In genomic region chr4:3956165-3956867, GRCh38 we compare ENCODE assay signal across 8 cellular contexts.
A peak's percentile ranks its signal among the peaks of the same experiment; 100 is the strongest.
DNase-seq lines count a peak whose midpoint lies in the region; ATAC-seq and TF ChIP-seq lines count a peak whose summit lies in the region.
"Not testable (repeated sequence)": the region's sequence is repeated elsewhere in the genome, so short reads cannot be mapped to it uniquely, and the experiment has no call there.

No MANE protein-coding gene starts in this region.

- WGBS in hepatocyte (ENCODE audit: low lambda C conversion rate, missing lambda C conversion rate) = 5% methylated on average over 16 of the region's 38 CpGs
- 5 to 12% (median 6%) methylated on average over 23 to 38 of the region's 38 CpGs for WGBS in spleen, 5 donors

- H3K4me1 Mint-ChIP-seq in activated T-helper 17 cell treated with anti-CD3 and anti-CD28 coated beads, Interleukin-2, amount 50 U/mL, for 72 hours = not testable (repeated sequence)
- H3K4me1 Mint-ChIP-seq in naive thymus-derived CD8-positive, alpha-beta T cell = peaks cover 3 to 15% (median 8%) of the 10 kb centered on the region in 4 donors

- not testable (repeated sequence) for BruUV-seq in OCI-LY7 (replicated peaks; lab: Mats Ljungman, UMichigan)

- H3K9me3 Mint-ChIP-seq in activated T-helper 17 cell treated with anti-CD3 and anti-CD28 coated beads, Interleukin-2, amount 50 U/mL, for 72 hours; naive thymus-derived CD8-positive, alpha-beta T cell: not testable (repeated sequence)

- H3K27me3 Mint-ChIP-seq in activated T-helper 17 cell treated with anti-CD3 and anti-CD28 coated beads, Interleukin-2, amount 50 U/mL, for 72 hours; naive thymus-derived CD8-positive, alpha-beta T cell: not testable (repeated sequence)

- H2AFZ ChIP-seq in OCI-LY7 (ENCODE audit: low read length) (peak overlapping the region; percentile 11; the same call in 1 of the 2 replicates), hepatocyte (peak overlapping the region; percentile 46)

- H3K4me3 Mint-ChIP-seq in activated T-helper 17 cell treated with anti-CD3 and anti-CD28 coated beads, Interleukin-2, amount 50 U/mL, for 72 hours = peak overlapping the region; percentile 90
- peak overlapping the region; percentile 89 to 96 (median 93) for H3K4me3 Mint-ChIP-seq in naive thymus-derived CD8-positive, alpha-beta T cell

- ATAC-seq in activated T-helper 17 cell treated with anti-CD3 and anti-CD28 coated beads, Interleukin-2, amount 50 U/mL, for 72 hours (replicated peaks); naive thymus-derived CD8-positive, alpha-beta T cell: not testable (repeated sequence)

- H3K9ac ChIP-seq in colonic mucosa (ENCODE audit: low read depth in 2 of 2, low read length in 2 of 2) = peak overlapping the region; percentile 21 to 43

- intact Hi-C loops in OCI-LY7 (cut with micrococcal nuclease; ENCODE audit: unreplicated experiment) = loop anchor here (10.0 kb wide), 1 partner anchor 388 kb away; no protein-coding TSS in a partner anchor
- intact Hi-C loops in colonic mucosa (cut with DNase I); spleen (cut with DNase I; ENCODE audit: low total_unique reads): not testable (repeated sequence)

- not testable (repeated sequence) for TF ChIP-seq CTCF in 22Rv1 (IDR thresholded peaks at IDR 0.05); GM12875 (IDR thresholded peaks at IDR 0.05; ENCODE audit: borderline replicate concordance, insufficient read depth, low read depth, low read length); OCI-LY7 (conservative IDR thresholded peaks at IDR 0.05; ENCODE audit: low read length); colonic mucosa (IDR thresholded peaks at IDR 0.05); hepatocyte (IDR thresholded peaks at IDR 0.05; ENCODE audit: poor library complexity); spleen (IDR thresholded peaks at IDR 0.05 in 8 of 11, conservative IDR thresholded peaks at IDR 0.05 in 3 of 11)

- H3K79me2 ChIP-seq in OCI-LY7 (ENCODE audit: insufficient read depth, low read depth, low read length); hepatocyte: not testable (repeated sequence)

- H3K4me2 ChIP-seq in OCI-LY7 (ENCODE audit: low read length) (peak overlapping the region; percentile 55), hepatocyte (peak overlapping the region; percentile 76)

- peak overlapping the region; percentile 31 for H3K27ac ChIP-seq in 22Rv1
- not testable (repeated sequence) for H3K27ac ChIP-seq in OCI-LY7 (ENCODE audit: low read depth, low read length, poor library complexity, severe bottlenecking)
- H3K27ac ChIP-seq in colonic mucosa = peak overlapping the region; percentile 32
- peak overlapping the region; percentile 78 for H3K27ac ChIP-seq in hepatocyte
- peak overlapping the region in 7 of 8 donors; percentile 58 to 91 (median 86) for H3K27ac ChIP-seq in spleen

- not testable (repeated sequence) for H4K20me1 ChIP-seq in OCI-LY7 (ENCODE audit: insufficient read depth, low read length); hepatocyte (ENCODE audit: insufficient read depth, poor library complexity, severe bottlenecking)

- H3K36me3 Mint-ChIP-seq in activated T-helper 17 cell treated with anti-CD3 and anti-CD28 coated beads, Interleukin-2, amount 50 U/mL, for 72 hours (ENCODE audit: low read depth); naive thymus-derived CD8-positive, alpha-beta T cell: not testable (repeated sequence)

- POLR2A ChIA-PET in OCI-LY7 (lab: Charles Lee) = interaction anchor here (0.7 kb wide), 1 partner anchor 569 kb away, joined by 5 read pairs; no protein-coding TSS in a partner anchor
- POLR2A ChIA-PET in naive thymus-derived CD8-positive, alpha-beta T cell (lab: Charles Lee) = not testable (repeated sequence)

- H3K27me3 ChIP-seq in colonic mucosa; hepatocyte; spleen (replicated peaks in 1 of 7): not testable (repeated sequence)

- CTCF ChIA-PET in OCI-LY7 (lab: Charles Lee; ENCODE audit: unreplicated experiment) = not testable (repeated sequence)

- H3K9me3 ChIP-seq in OCI-LY7 (ENCODE audit: low read length); colonic mucosa; hepatocyte (ENCODE audit: low read depth); spleen: not testable (repeated sequence)

- H3K4me3 ChIP-seq in GM12875 (ENCODE audit: low read depth, low read length) (peak overlapping the region; percentile 49), OCI-LY7 (ENCODE audit: low read depth, low read length, poor library complexity, severe bottlenecking) (peak overlapping the region; percentile 70), colonic mucosa (peak overlapping the region; percentile 82), spleen (peak overlapping the region in 6 of 8 donors; percentile 85 to 96 (median 86))
- not testable (repeated sequence) for H3K4me3 ChIP-seq in hepatocyte

- not testable (repeated sequence) for H3K36me3 ChIP-seq in OCI-LY7 (ENCODE audit: insufficient read depth, low read length); colonic mucosa; hepatocyte (replicated peaks; ENCODE audit: insufficient read depth, low read depth); spleen

- not testable (repeated sequence) for H3K4me1 ChIP-seq in OCI-LY7 (ENCODE audit: insufficient read depth, low read length, poor library complexity, severe bottlenecking); colonic mucosa; hepatocyte (ENCODE audit: insufficient read depth)
- peaks cover 0 to 13% (median 4%) of the 10 kb centered on the region in 6 donors for H3K4me1 ChIP-seq in spleen

- H3K27ac Mint-ChIP-seq in activated T-helper 17 cell treated with anti-CD3 and anti-CD28 coated beads, Interleukin-2, amount 50 U/mL, for 72 hours = peak overlapping the region; percentile 89
- H3K27ac Mint-ChIP-seq in naive thymus-derived CD8-positive, alpha-beta T cell = peak overlapping the region in 9 of 10 donors; percentile 55 to 99 (median 98)

- not testable (repeated sequence) for H3K9me2 ChIP-seq in OCI-LY7 (ENCODE audit: insufficient read depth, low read length); hepatocyte (replicated peaks; ENCODE audit: insufficient read depth)

- not testable (repeated sequence) for DNase-seq in OCI-LY7 (ENCODE audit: low spot score); colonic mucosa; hepatocyte (ENCODE audit: low spot score); spleen
- peak in 2 of 10 donors; percentile 10 to 31 for DNase-seq in naive thymus-derived CD8-positive, alpha-beta T cell

- not testable (repeated sequence) for TF ChIP-seq POLR2A in spleen (IDR thresholded peaks at IDR 0.05)
